ENCODE assay signal across 21 cellular contexts in the genomic region with DNA sequence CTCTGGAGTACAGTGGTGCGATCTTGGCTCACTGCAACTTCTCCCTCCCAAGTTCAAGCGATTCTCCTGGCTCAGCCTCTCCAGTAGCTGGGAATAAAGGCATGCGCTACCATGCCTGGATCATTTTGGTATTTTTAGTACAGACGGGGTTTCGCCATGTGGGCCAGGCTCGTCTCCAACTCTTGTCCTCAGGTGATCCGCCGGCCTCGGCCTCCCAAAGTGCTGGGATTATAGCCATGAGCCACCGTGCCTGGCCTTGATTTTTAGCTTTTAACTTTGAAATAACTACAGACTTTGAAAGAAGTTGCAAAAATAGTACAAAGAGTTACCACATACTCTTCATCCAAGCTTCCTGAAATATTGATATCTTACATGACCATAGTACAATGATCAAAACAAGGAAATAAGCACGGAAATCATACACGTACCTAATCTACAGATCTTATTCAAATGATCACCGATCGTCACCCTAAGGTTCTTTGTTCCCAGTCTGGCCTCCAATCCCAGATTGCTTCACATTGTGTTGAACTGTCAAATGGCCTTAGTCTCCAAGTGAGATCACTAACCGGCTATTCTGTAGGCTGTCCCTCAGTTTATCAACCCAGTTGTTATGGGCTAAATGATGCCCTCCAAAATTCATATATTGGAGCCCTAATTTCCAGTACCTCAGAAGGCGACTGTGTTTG. TPM values are rescaled to one million over a fixed set of nuclear protein-coding genes. Genes with fewer than 3 reads are reported as not detected.
DNase-seq lines count a peak whose midpoint lies in the region; ATAC-seq, FAIRE-seq and TF ChIP-seq lines count a peak whose summit lies in the region.
"Had no signal": no experiment of that assay in that cellular context is flagged by ENCODE, and none has a peak within 500 bp of the region (broad histone marks: within the 10 kb centered on the region; RNA-seq: fewer than 3 reads in every experiment).

No MANE protein-coding gene starts in this region.

- H3K36me3 Mint-ChIP-seq in GM23338 (ENCODE audit: low read depth) (no peaks in the 10 kb centered on the region), endodermal cell (ENCODE audit: low read depth) (no peaks in the 10 kb centered on the region)
- H3K36me3 Mint-ChIP-seq: activated naive CD8-positive, alpha-beta T cell treated with anti-CD3 and anti-CD28 coated beads for 36 hours; brain had no signal

- intact Hi-C loops in kidney (cut with DNase I) (no loop called here), psoas muscle (cut with DNase I) (no loop called here)

- H3K9ac ChIP-seq in endodermal cell (ENCODE audit: extremely low read depth, low read length, poor library complexity, severe bottlenecking) (no peak overlapping the region), kidney (ENCODE audit: low read length in 2 of 2) (no peak overlapping the region)
- H3K9ac ChIP-seq: BLaER1 treated with 17β-estradiol and CSF1 and Interleukin-3, amounts not matched to agents 10 nM and 100 nM had no signal

- H3K4me3 Mint-ChIP-seq in GM23338 (no peak overlapping the region), endodermal cell (no peak overlapping the region)
- H3K4me3 Mint-ChIP-seq: activated CD4-positive, alpha-beta T cell treated with anti-CD3 and anti-CD28 coated beads for 36 hours; activated naive CD8-positive, alpha-beta T cell treated with anti-CD3 and anti-CD28 coated beads for 36 hours; activated T-helper 1 cell treated with anti-CD3 and anti-CD28 coated beads, Interleukin-12 subunit alpha, Interleukin-12 subunit beta, Interleukin-2, Interleukin-4 antibody, amounts not matched to agents 30 ng/mL and 10 ng/mL and 1 ng/mL, durations not matched to agents 14 hours and 24 hours and 36 hours; brain had no signal

- TF ChIP-seq CTCF in GM23338 (conservative IDR thresholded peaks at IDR 0.05; ENCODE audit: low read depth in 2 of 2) (no peak), endodermal cell (conservative IDR thresholded peaks at IDR 0.05) (no peak), kidney (IDR thresholded peaks at IDR 0.05; ENCODE audit: borderline replicate concordance, extremely low read depth, insufficient read depth) (no peak), psoas muscle (IDR thresholded peaks at IDR 0.05) (no peak)

- no peaks in the 10 kb centered on the region for H3K4me1 Mint-ChIP-seq in GM23338
- peaks cover 3% of the 10 kb centered on the region for H3K4me1 Mint-ChIP-seq in endodermal cell
- H3K4me1 Mint-ChIP-seq: activated CD4-positive, alpha-beta T cell treated with anti-CD3 and anti-CD28 coated beads for 36 hours; activated naive CD8-positive, alpha-beta T cell treated with anti-CD3 and anti-CD28 coated beads for 36 hours had no signal

- no peaks in the 10 kb centered on the region for H3K27me3 ChIP-seq in GM23338 (ENCODE audit: insufficient read depth)
- H3K27me3 ChIP-seq in endodermal cell (ENCODE audit: control insufficient read depth, insufficient read depth, low read length, poor library complexity, severe bottlenecking), result no peaks in the 10 kb centered on the region
- H3K27me3 ChIP-seq in psoas muscle (ENCODE audit: insufficient read depth in 3 of 3, low read length in 2 of 3), result no peaks in the 10 kb centered on the region
- H3K27me3 ChIP-seq: BLaER1 treated with 17β-estradiol and CSF1 and Interleukin-3, amounts not matched to agents 10 nM and 100 nM; MG63 had no signal

- H3K9me3 Mint-ChIP-seq in GM23338 (no peaks in the 10 kb centered on the region), endodermal cell (no peaks in the 10 kb centered on the region)
- H3K9me3 Mint-ChIP-seq: activated naive CD8-positive, alpha-beta T cell treated with anti-CD3 and anti-CD28 coated beads for 36 hours; activated T-helper 1 cell treated with anti-CD3 and anti-CD28 coated beads, Interleukin-12 subunit alpha, Interleukin-12 subunit beta, Interleukin-2, Interleukin-4 antibody, amounts not matched to agents 30 ng/mL and 10 ng/mL and 1 ng/mL, durations not matched to agents 14 hours and 24 hours and 36 hours; brain had no signal

- WGBS in endodermal cell (ENCODE audit: insufficient coverage in 1 of 2, insufficient read length in 1 of 2), 2 experiments, result 94 to 96% methylated on average over 16 of the region's 16 CpGs
- 51 to 62% (median 52%) methylated on average over 16 of the region's 16 CpGs for WGBS in psoas muscle, 3 donors

- H4K20me1 ChIP-seq in GM23338 (replicated peaks; ENCODE audit: insufficient read depth), result no peaks in the 10 kb centered on the region
- H4K20me1 ChIP-seq: BLaER1 treated with 17β-estradiol and CSF1 and Interleukin-3, amounts not matched to agents 10 nM and 100 nM had no signal

- peak overlapping the region; percentile 16; the same call in 1 of the 2 replicates for H2AFZ ChIP-seq in GM23338

- no peaks in the 10 kb centered on the region for H3K79me2 ChIP-seq in GM23338 (replicated peaks; ENCODE audit: insufficient read depth)

- no peaks in the 10 kb centered on the region for H3K9me3 ChIP-seq in endodermal cell (ENCODE audit: control insufficient read depth, low read length)
- H3K9me3 ChIP-seq in kidney (ENCODE audit: control insufficient read depth in 1 of 2, low read length in 2 of 2), result no peaks in the 10 kb centered on the region
- no peaks in the 10 kb centered on the region for H3K9me3 ChIP-seq in psoas muscle
- H3K9me3 ChIP-seq: BLaER1 treated with 17β-estradiol and CSF1 and Interleukin-3, amounts not matched to agents 10 nM and 100 nM; MG63 had no signal

- H3K4me2 ChIP-seq in GM23338, result no peak overlapping the region
- H3K4me2 ChIP-seq: BLaER1 treated with 17β-estradiol and CSF1 and Interleukin-3, amounts not matched to agents 10 nM and 100 nM had no signal

- ATAC-seq in GM23338, result no peak
- ATAC-seq in psoas muscle, result peak; percentile 97 to 98 (median 98)
- ATAC-seq in HG03469 (IDR thresholded peaks at IDR 0.05; ENCODE audit: unreplicated experiment), result no peak
- no peak for ATAC-seq in GM19395 (IDR thresholded peaks at IDR 0.05; ENCODE audit: unreplicated experiment)
- ATAC-seq: activated CD4-positive, alpha-beta T cell treated with anti-CD3 and anti-CD28 coated beads for 36 hours had no signal

- H3K27ac Mint-ChIP-seq in GM23338 (no peak overlapping the region), endodermal cell (no peak overlapping the region)
- H3K27ac Mint-ChIP-seq: activated CD4-positive, alpha-beta T cell treated with anti-CD3 and anti-CD28 coated beads for 36 hours; activated naive CD8-positive, alpha-beta T cell treated with anti-CD3 and anti-CD28 coated beads for 36 hours; activated T-helper 1 cell treated with anti-CD3 and anti-CD28 coated beads, Interleukin-12 subunit alpha, Interleukin-12 subunit beta, Interleukin-2, Interleukin-4 antibody, amounts not matched to agents 30 ng/mL and 10 ng/mL and 1 ng/mL, durations not matched to agents 14 hours and 24 hours and 36 hours had no signal

- H3F3A ChIP-seq in GM23338 (replicated peaks; ENCODE audit: low read depth), result no peaks in the 10 kb centered on the region

- H3K27ac ChIP-seq in GM23338 (ENCODE audit: low read depth) (no peak overlapping the region), endodermal cell (ENCODE audit: low read depth, low read length) (no peak overlapping the region), kidney (ENCODE audit: low read depth in 2 of 2, low read length in 2 of 2) (no peak overlapping the region), psoas muscle (peak overlapping the region; percentile 33)
- H3K27ac ChIP-seq: BLaER1 treated with 17β-estradiol and CSF1 and Interleukin-3, amounts not matched to agents 10 nM and 100 nM had no signal

- H3K36me3 ChIP-seq in GM23338 (ENCODE audit: insufficient read depth) (no peaks in the 10 kb centered on the region), endodermal cell (ENCODE audit: control insufficient read depth, insufficient read depth, low read length) (no peaks in the 10 kb centered on the region), kidney (ENCODE audit: control insufficient read depth in 1 of 2, insufficient read depth in 2 of 2, low read length in 2 of 2) (no peaks in the 10 kb centered on the region), psoas muscle (ENCODE audit: insufficient read depth in 1 of 2, low read depth in 1 of 2) (no peaks in the 10 kb centered on the region)
- H3K36me3 ChIP-seq: BLaER1 treated with 17β-estradiol and CSF1 and Interleukin-3, amounts not matched to agents 10 nM and 100 nM; MG63 had no signal

- FAIRE-seq in kidney (lab: Jason Lieb, UNC), result no peak
- FAIRE-seq: TTC549 had no signal

- H3K4me1 ChIP-seq in GM23338 (ENCODE audit: insufficient read depth) (no peaks in the 10 kb centered on the region), endodermal cell (ENCODE audit: control insufficient read depth, insufficient read depth, low read length) (no peaks in the 10 kb centered on the region), kidney (ENCODE audit: control insufficient read depth in 1 of 2, insufficient read depth in 1 of 2, low read depth in 1 of 2, low read length in 2 of 2) (peaks cover 0 to 2% of the 10 kb centered on the region in 2 donors), psoas muscle (peaks cover 13% of the 10 kb centered on the region)

- DNase-seq in GM23338 (ENCODE audit: low spot score) (no peak), endodermal cell (peak; percentile 39), kidney (peak; percentile 66), psoas muscle (peak; percentile 78 to 92), activated gamma-delta T cell treated with Interleukin-2 at 50 U/mL for 16 hours (no peak), DMS53 treated with DMSO at 0.1 percent for 48 hours (lab: John Stamatoyannopoulos, UW; ENCODE audit: unreplicated experiment) (no peak)
- DNase-seq: activated CD4-positive, alpha-beta T cell treated with anti-CD3 and anti-CD28 coated beads for 36 hours; activated naive CD8-positive, alpha-beta T cell treated with anti-CD3 and anti-CD28 coated beads for 36 hours; Calu3; cortex of kidney; hippocampal formation; MG63; NCI-H1436; NCI-H526; SHP77 had no signal

- H3K4me3 ChIP-seq in GM23338 (no peak overlapping the region), endodermal cell (ENCODE audit: low read length) (no peak overlapping the region), kidney (ENCODE audit: low read length in 2 of 2) (no peak overlapping the region), psoas muscle (no peak overlapping the region)
- H3K4me3 ChIP-seq: BLaER1 treated with 17β-estradiol and CSF1 and Interleukin-3, amounts not matched to agents 10 nM and 100 nM; MG63 had no signal

- H3K27me3 Mint-ChIP-seq in GM23338 (ENCODE audit: insufficient read depth, low read depth, poor library complexity) (peaks cover 7% of the 10 kb centered on the region), endodermal cell (ENCODE audit: insufficient read depth) (no peaks in the 10 kb centered on the region)
- H3K27me3 Mint-ChIP-seq: activated CD4-positive, alpha-beta T cell treated with anti-CD3 and anti-CD28 coated beads for 36 hours had no signal

- peaks cover 4% of the 10 kb centered on the region; the same call in 1 of the 2 replicates for H3K9me2 ChIP-seq in GM23338 (ENCODE audit: insufficient read depth)

RNA-seq across cellular contexts. Expression of a gene that starts 18.4 kb away (rescaled TPM):
- 61.4 and 77.4 TPM in 2 replicates for total RNA-seq in GM23338 (2014; rRNA removed; shearing (Covaris generic))
- polyA plus RNA-seq in GM23338 (2016; fragmentation: Nextera tagmentation; extraction: Ambion mirVana) (53.2 and 54.4 TPM in 2 replicates), kidney (ENCODE audit: insufficient read depth, low read depth, low replicate concordance) (26.7 TPM), psoas muscle (10 to 100 TPM; 34.0 to 55.4 (median 37.2) TPM)
- total RNA-seq in endodermal cell (100 to 1,000 TPM; 177 to 183 TPM), kidney (79.3 TPM), psoas muscle (10 to 100 TPM; 35.9 to 58.5 (median 50.6) TPM)
- polyA plus RNA-seq in endodermal cell (2013, experiment 1 of 2), result 97.9 TPM
- polyA plus RNA-seq in endodermal cell (2013, experiment 2 of 2), result 92.2 TPM

RNA-seq across cellular contexts. Expression of a gene that starts 19.1 kb away (rescaled TPM):
- total RNA-seq in GM23338 (2014; rRNA removed; shearing (Covaris generic)), result 86.1 and 91.6 TPM in 2 replicates
- 39.0 and 40.0 TPM in 2 replicates for polyA plus RNA-seq in GM23338 (2016; fragmentation: Nextera tagmentation; extraction: Ambion mirVana)
- 100 to 1,000 TPM; 163 to 202 TPM for total RNA-seq in endodermal cell
- 52.4 TPM for polyA plus RNA-seq in endodermal cell (2013, experiment 1 of 2)
- 44.1 TPM for polyA plus RNA-seq in endodermal cell (2013, experiment 2 of 2)
- total RNA-seq in kidney, result 113 TPM
- 56.5 TPM for polyA plus RNA-seq in kidney (ENCODE audit: insufficient read depth, low read depth, low replicate concordance)
- 10 to 100 TPM; 52.3 to 82.5 (median 59.3) TPM for total RNA-seq in psoas muscle
- polyA plus RNA-seq in psoas muscle, result 10 to 100 TPM; 22.1 to 45.5 (median 24.8) TPM

Comparison
In these comparisons a context has a peak if more than half of its experiments do, and no peak if none do; other contexts are left out.
1. ATAC-seq: peak in psoas muscle (4 of 4); none in GM23338 (single experiment), HG03469 (single experiment) and GM19395 (single experiment).
2. DNase-seq: peak in endodermal cell (single experiment), kidney (single experiment) and psoas muscle (2 of 2); none in GM23338 (single experiment), activated gamma-delta T cell treated with Interleukin-2 at 50 U/mL for 16 hours (single experiment) and DMS53 treated with DMSO at 0.1 percent for 48 hours (single experiment).